8 cellular contexts compared by ENCODE assay signal in the genomic region with DNA sequence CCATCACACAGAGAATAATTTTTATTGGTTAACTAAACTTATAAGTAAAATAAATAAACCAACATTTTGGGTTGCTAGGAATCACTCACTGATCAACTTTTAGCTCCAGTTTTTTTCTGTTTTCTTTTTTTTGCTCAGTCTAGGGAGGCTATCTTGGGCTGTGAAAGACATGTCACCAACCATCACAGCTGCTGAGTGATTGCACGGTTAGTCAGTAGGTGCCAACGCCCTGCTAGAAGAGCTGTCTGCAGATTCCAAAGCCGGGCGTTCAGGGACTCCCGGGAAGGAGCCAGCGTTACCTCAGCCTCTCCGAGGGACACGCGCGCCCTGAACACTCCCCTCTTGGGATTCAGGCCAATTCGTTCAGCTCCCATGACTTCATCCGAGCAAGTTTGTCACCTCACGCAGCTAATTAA. TPM values are rescaled to one million over a fixed set of nuclear protein-coding genes. Genes with fewer than 3 reads are reported as not detected.
DNase-seq lines count a peak whose midpoint lies in the region; ATAC-seq and TF ChIP-seq lines count a peak whose summit lies in the region.

No MANE protein-coding gene starts in this region.

- H3K4me1 Mint-ChIP-seq in T-helper 2 cell treated with Interferon-gamma antibody and Interleukin-4, amounts not matched to agents 5 μg/mL and 100 μg/mL, for 36 hours (ENCODE audit: low read depth): peaks cover 32% of the 10 kb centered on the region
- H3K4me1 Mint-ChIP-seq in IgD-negative memory B cell: peaks cover 21 to 42% (median 37%) of the 10 kb centered on the region in 3 donors
- H3K4me1 Mint-ChIP-seq in neural crest cell: peaks cover 30% of the 10 kb centered on the region

- peak overlapping the region; percentile 100 for H3K27ac Mint-ChIP-seq in T-helper 2 cell treated with Interferon-gamma antibody and Interleukin-4, amounts not matched to agents 5 μg/mL and 100 μg/mL, for 36 hours
- H3K27ac Mint-ChIP-seq in IgD-negative memory B cell (peak overlapping the region; percentile 99 to 100 (median 100)), neural crest cell (ENCODE audit: unreplicated experiment) (peak overlapping the region; percentile 100)

- DNase-seq in T-helper 2 cell treated with Interferon-gamma antibody and Interleukin-4, amounts not matched to agents 5 μg/mL and 100 μg/mL, for 36 hours (ENCODE audit: low spot score): no peak
- DNase-seq in T-helper 2 cell (no peak), fibroblast of pulmonary artery (ENCODE audit: low read depth) (peak; percentile 83), neural crest cell (ENCODE audit: low read depth, low spot score) (no peak), inferior parietal cortex (ENCODE audit: extremely low spot score) (no peak)
- peak; percentile 20 for DNase-seq in activated CD4-positive, alpha-beta T cell treated with anti-CD3 and anti-CD28 coated beads, Interleukin-2, amount 50 U/mL, for 1 hour

- H3K4me3 ChIP-seq in fibroblast of pulmonary artery (replicated peaks; ENCODE audit: low read depth, low read length): peak overlapping the region; percentile 96

- no peaks in the 10 kb centered on the region for H3K27me3 Mint-ChIP-seq in T-helper 2 cell treated with Interferon-gamma antibody and Interleukin-4, amounts not matched to agents 5 μg/mL and 100 μg/mL, for 36 hours (ENCODE audit: low read depth)
- H3K27me3 Mint-ChIP-seq in IgD-negative memory B cell (no peaks in the 10 kb centered on the region), neural crest cell (ENCODE audit: low read depth) (no peaks in the 10 kb centered on the region)

- peak overlapping the region; percentile 95 for H3K4me3 Mint-ChIP-seq in T-helper 2 cell treated with Interferon-gamma antibody and Interleukin-4, amounts not matched to agents 5 μg/mL and 100 μg/mL, for 36 hours
- H3K4me3 Mint-ChIP-seq in IgD-negative memory B cell (peak overlapping the region; percentile 98 to 100 (median 100)), neural crest cell (peak overlapping the region; percentile 99)

- TF ChIP-seq CTCF in fibroblast of pulmonary artery (IDR thresholded peaks at IDR 0.05; ENCODE audit: low read length, missing control alignments) (no peak), neural crest cell (conservative IDR thresholded peaks at IDR 0.05) (no peak)

- peak; percentile 11 for ATAC-seq in GM21825 (IDR thresholded peaks at IDR 0.05; ENCODE audit: unreplicated experiment)

- H3K36me3 Mint-ChIP-seq in T-helper 2 cell treated with Interferon-gamma antibody and Interleukin-4, amounts not matched to agents 5 μg/mL and 100 μg/mL, for 36 hours (ENCODE audit: low read depth): peaks cover 28% of the 10 kb centered on the region
- H3K36me3 Mint-ChIP-seq in IgD-negative memory B cell (peaks cover 2% of the 10 kb centered on the region), neural crest cell (ENCODE audit: low read depth) (peaks cover 15% of the 10 kb centered on the region)

- H3K9me3 Mint-ChIP-seq in T-helper 2 cell treated with Interferon-gamma antibody and Interleukin-4, amounts not matched to agents 5 μg/mL and 100 μg/mL, for 36 hours: no peaks in the 10 kb centered on the region
- H3K9me3 Mint-ChIP-seq in IgD-negative memory B cell: peaks cover 0 to 3% (median 0%) of the 10 kb centered on the region in 3 donors
- no peaks in the 10 kb centered on the region for H3K9me3 Mint-ChIP-seq in neural crest cell

RNA-seq across cellular contexts. Expression of a gene that starts 0.6 kb away (rescaled TPM):
- polyA plus RNA-seq in IgD-negative memory B cell: 6.5 TPM
- 29.0 and 30.7 TPM in 2 replicates for total RNA-seq in neural crest cell

RNA-seq across cellular contexts. Expression of a gene that starts 26.2 kb away (rescaled TPM):
- not detected for polyA plus RNA-seq in IgD-negative memory B cell
- 13.7 and 14.6 TPM in 2 replicates for total RNA-seq in neural crest cell

Comparison
In these comparisons a context has a peak if more than half of its experiments do, and no peak if none do; other contexts are left out.
1. DNase-seq: peak in activated CD4-positive, alpha-beta T cell treated with anti-CD3 and anti-CD28 coated beads, Interleukin-2, amount 50 U/mL, for 1 hour (single experiment) and fibroblast of pulmonary artery (single experiment); none in T-helper 2 cell treated with Interferon-gamma antibody and Interleukin-4, amounts not matched to agents 5 μg/mL and 100 μg/mL, for 36 hours (single experiment), T-helper 2 cell (0 of 5), neural crest cell (single experiment) and inferior parietal cortex (single experiment).
2. Peak in every context shown above with its lines, with median percentiles within 50 percentile points of each other: H3K27ac Mint-ChIP-seq and H3K4me3 Mint-ChIP-seq.